19 cellular contexts compared by ENCODE assay signal in genomic region chr1:8457771-8458409, GRCh38.
DNase-seq lines count a peak whose midpoint lies in the region; ATAC-seq and TF ChIP-seq lines count a peak whose summit lies in the region.
"Had no signal": no experiment of that assay in that cellular context is flagged by ENCODE, and none has a peak within 500 bp of the region (broad histone marks: within the 10 kb centered on the region; RNA-seq: fewer than 3 reads in every experiment).

No MANE protein-coding gene starts in this region.

- CTCF ChIA-PET in activated CD8-positive, alpha-beta T cell treated with anti-CD3 and anti-CD28 coated beads, Interleukin-2, amount 10 ng/mL, durations not matched to agents 7 days and 5 days (lab: Charles Lee), result interaction anchor here (0.7 kb wide), 1 partner anchor 121 kb away, joined by 3 read pairs; no protein-coding TSS in a partner anchor

- in situ Hi-C loops in G401 (cut with HindIII; ENCODE audit: low sequenced_read_pairs), result no loop called here

- peaks cover 5% of the 10 kb centered on the region; the same call in 1 of the 2 replicates for H3K36me3 ChIP-seq in iPS-20b (ENCODE audit: insufficient read depth, low read depth, low read length)
- H3K36me3 ChIP-seq in vagina, result no peaks in the 10 kb centered on the region

- intact Hi-C loops in vagina (cut with DNase I), result no loop called here

- no peak for TF ChIP-seq POLR2A in vagina (IDR thresholded peaks at IDR 0.05)

- peaks cover 64% of the 10 kb centered on the region for H3K4me1 Mint-ChIP-seq in activated naive CD4-positive, alpha-beta T cell treated with anti-CD3 and anti-CD28 coated beads, Interleukin-2, amount 50 U/mL, for 24 hours
- H3K4me1 Mint-ChIP-seq in activated CD8-positive, alpha-beta T cell treated with anti-CD3 and anti-CD28 coated beads, Interleukin-2, amount 10 ng/mL, durations not matched to agents 7 days and 5 days (ENCODE audit: low read depth), result peaks cover 19% of the 10 kb centered on the region

- H3K27ac ChIP-seq in iPS-20b (ENCODE audit: low read length) (no peak overlapping the region), vagina (peak overlapping the region; percentile 17)
- H3K27ac ChIP-seq: A549 had no signal

- no peaks in the 10 kb centered on the region for H3K9me3 Mint-ChIP-seq in activated naive CD4-positive, alpha-beta T cell treated with anti-CD3 and anti-CD28 coated beads, Interleukin-2, amount 50 U/mL, for 24 hours
- H3K9me3 Mint-ChIP-seq in activated CD8-positive, alpha-beta T cell treated with anti-CD3 and anti-CD28 coated beads, Interleukin-2, amount 10 ng/mL, durations not matched to agents 7 days and 5 days (ENCODE audit: insufficient read depth), result no peaks in the 10 kb centered on the region
- H3K9me3 Mint-ChIP-seq: activated CD4-positive, alpha-beta T cell treated with anti-CD3 and anti-CD28 coated beads, Interleukin-2, amount 10 ng/mL, durations not matched to agents 7 days and 5 days; dendritic cell treated with granulocyte-macrophage colony-stimulating factor and Interleukin-4, amounts not matched to agents 40 ng/mL and 50 ng/mL, for 4 days; IgD-negative memory B cell had no signal

- no peak for DNase-seq in activated naive CD4-positive, alpha-beta T cell treated with Interleukin-2 at 50 U/mL for 16 hours
- DNase-seq in RPMI7951 (ENCODE audit: low read depth) (peak; percentile 18), vagina (ENCODE audit: extremely low spot score in 2 of 2) (no peak), G401 (ENCODE audit: low spot score) (no peak), HPDE6-E6E7 (ENCODE audit: extremely low spot score) (no peak)
- DNase-seq in activated CD8-positive, alpha-beta T cell treated with anti-CD3 and anti-CD28 coated beads, Interleukin-2, amount 10 ng/mL, durations not matched to agents 7 days and 5 days, result no peak
- DNase-seq: activated CD4-positive, alpha-beta T cell treated with anti-CD3 and anti-CD28 coated beads, Interleukin-2, amount 10 ng/mL, durations not matched to agents 7 days and 5 days; activated T-cell treated with anti-CD3 and anti-CD28 coated beads, Interleukin-2, amount 50 U/mL, for 48 hours; amniotic stem cell; Calu3; NCI-H2029 treated with DMSO at 0.1 percent for 48 hours; nucleus accumbens had no signal

- H3K4me1 ChIP-seq in iPS-20b (ENCODE audit: insufficient read depth, low read length), result peaks cover 42% of the 10 kb centered on the region
- H3K4me1 ChIP-seq in vagina, result peaks cover 65% of the 10 kb centered on the region

- no peak for TF ChIP-seq CTCF in vagina (IDR thresholded peaks at IDR 0.05)

- H3K27me3 Mint-ChIP-seq in activated naive CD4-positive, alpha-beta T cell treated with anti-CD3 and anti-CD28 coated beads, Interleukin-2, amount 50 U/mL, for 24 hours, result no peaks in the 10 kb centered on the region
- H3K27me3 Mint-ChIP-seq in activated CD8-positive, alpha-beta T cell treated with anti-CD3 and anti-CD28 coated beads, Interleukin-2, amount 10 ng/mL, durations not matched to agents 7 days and 5 days (ENCODE audit: low read depth), result no peaks in the 10 kb centered on the region
- H3K27me3 Mint-ChIP-seq: activated CD4-positive, alpha-beta T cell treated with anti-CD3 and anti-CD28 coated beads, Interleukin-2, amount 10 ng/mL, durations not matched to agents 7 days and 5 days; dendritic cell treated with granulocyte-macrophage colony-stimulating factor and Interleukin-4, amounts not matched to agents 40 ng/mL and 50 ng/mL, for 4 days; IgD-negative memory B cell had no signal

- H3K4me3 ChIP-seq in iPS-20b (ENCODE audit: low read length), result no peak overlapping the region
- no peak overlapping the region for H3K4me3 ChIP-seq in vagina
- H3K4me3 ChIP-seq: A549, lung, skin epidermis had no signal

- no peak overlapping the region for H3K4me3 Mint-ChIP-seq in activated naive CD4-positive, alpha-beta T cell treated with anti-CD3 and anti-CD28 coated beads, Interleukin-2, amount 50 U/mL, for 24 hours
- H3K4me3 Mint-ChIP-seq in activated CD8-positive, alpha-beta T cell treated with anti-CD3 and anti-CD28 coated beads, Interleukin-2, amount 10 ng/mL, durations not matched to agents 7 days and 5 days, result no peak overlapping the region
- H3K4me3 Mint-ChIP-seq: activated CD4-positive, alpha-beta T cell treated with anti-CD3 and anti-CD28 coated beads, Interleukin-2, amount 10 ng/mL, durations not matched to agents 7 days and 5 days; dendritic cell treated with granulocyte-macrophage colony-stimulating factor and Interleukin-4, amounts not matched to agents 40 ng/mL and 50 ng/mL, for 4 days had no signal

- H3K36me3 Mint-ChIP-seq in activated naive CD4-positive, alpha-beta T cell treated with anti-CD3 and anti-CD28 coated beads, Interleukin-2, amount 50 U/mL, for 24 hours, result peaks cover 12% of the 10 kb centered on the region
- H3K36me3 Mint-ChIP-seq in activated CD8-positive, alpha-beta T cell treated with anti-CD3 and anti-CD28 coated beads, Interleukin-2, amount 10 ng/mL, durations not matched to agents 7 days and 5 days (ENCODE audit: low read depth), result peaks cover 6% of the 10 kb centered on the region

- no peak for ATAC-seq in activated CD8-positive, alpha-beta T cell treated with anti-CD3 and anti-CD28 coated beads, Interleukin-2, amount 10 ng/mL, durations not matched to agents 7 days and 5 days
- ATAC-seq: A549 had no signal

- peak overlapping the region; percentile 51; the same call in 1 of the 2 replicates for H3K9ac ChIP-seq in iPS-20b (ENCODE audit: low read depth, low read length)

- H3K27me3 ChIP-seq in iPS-20b (ENCODE audit: insufficient read depth, low read length), result no peaks in the 10 kb centered on the region
- no peaks in the 10 kb centered on the region for H3K27me3 ChIP-seq in vagina

- no peaks in the 10 kb centered on the region for H3K9me3 ChIP-seq in iPS-20b (ENCODE audit: insufficient read depth, low read depth, low read length)
- no peaks in the 10 kb centered on the region for H3K9me3 ChIP-seq in vagina
- H3K9me3 ChIP-seq: A549 had no signal

- POLR2A ChIA-PET in activated CD8-positive, alpha-beta T cell treated with anti-CD3 and anti-CD28 coated beads, Interleukin-2, amount 10 ng/mL, durations not matched to agents 7 days and 5 days (lab: Charles Lee), result no interaction called here

- H3K27ac Mint-ChIP-seq in activated naive CD4-positive, alpha-beta T cell treated with anti-CD3 and anti-CD28 coated beads, Interleukin-2, amount 50 U/mL, for 24 hours, result peak overlapping the region; percentile 9
- H3K27ac Mint-ChIP-seq in activated CD8-positive, alpha-beta T cell treated with anti-CD3 and anti-CD28 coated beads, Interleukin-2, amount 10 ng/mL, durations not matched to agents 7 days and 5 days, result no peak overlapping the region
- H3K27ac Mint-ChIP-seq: activated CD4-positive, alpha-beta T cell treated with anti-CD3 and anti-CD28 coated beads, Interleukin-2, amount 10 ng/mL, durations not matched to agents 7 days and 5 days had no signal
